8 cellular contexts compared by ENCODE assay signal in genomic region chr12:51270067-51270846, GRCh38. TPM values are rescaled to one million over a fixed set of nuclear protein-coding genes. Genes with fewer than 3 reads are reported as not detected.
DNase-seq lines count a peak whose midpoint lies in the region; ATAC-seq and TF ChIP-seq lines count a peak whose summit lies in the region.

TSS of gene SMAGP (minus strand) at chr12:51270415. CDS start at chr12:51269278, 1,137 bp downstream.

- no peaks in the 10 kb centered on the region for H3K4me1 ChIP-seq in HEK293 (ENCODE audit: control insufficient read depth, insufficient read depth, low read length)

- TF ChIP-seq CTCF in GM12874 (IDR thresholded peaks at IDR 0.05; ENCODE audit: insufficient read depth, low read depth, low read length) (peak; percentile 16; the same call in 1 of the 2 replicates), HEK293 (tag by site-specific recombination; IDR thresholded peaks at IDR 0.05) (peak; percentile 69)

- H3K4me3 Mint-ChIP-seq in activated CD4-positive, alpha-beta T cell treated with anti-CD3 and anti-CD28 coated beads, Interleukin-2, amount 10 ng/mL, durations not matched to agents 7 days and 5 days = peak within 1 kb of the TSS; percentile 75
- peak within 1 kb of the TSS; percentile 94 for H3K4me3 Mint-ChIP-seq in memory B cell
- H3K4me3 Mint-ChIP-seq in stimulated activated effector memory CD8-positive, alpha-beta T cell treated with anti-CD3 and anti-CD28 coated beads, Interleukin-12 subunit alpha, Interleukin-12 subunit beta, amount 100 ng/mL, for 72 hours = peak within 1 kb of the TSS; percentile 91

- ATAC-seq in memory B cell (ENCODE audit: low read depth) = peak; percentile 69
- peak; percentile 71 for ATAC-seq in stimulated activated effector memory CD8-positive, alpha-beta T cell treated with anti-CD3 and anti-CD28 coated beads, Interleukin-12 subunit alpha, Interleukin-12 subunit beta, amount 100 ng/mL, for 72 hours

- H3K4me3 ChIP-seq in HEK293 (ENCODE audit: low read depth, low read length) = peak within 1 kb of the TSS; percentile 68

- DNase-seq in NCI-H1417 treated with DMSO at 0.1 percent for 48 hours (lab: John Stamatoyannopoulos, UW) (peak; percentile 18), memory B cell (ENCODE audit: low spot score in 2 of 2) (peak in 1 of 2 donors; percentile 39), NCI-H446 treated with DMSO at 0.1 percent for 48 hours (lab: John Stamatoyannopoulos, UW) (no peak)
- DNase-seq in activated CD4-positive, alpha-beta T cell treated with anti-CD3 and anti-CD28 coated beads, Interleukin-2, amount 10 ng/mL, durations not matched to agents 7 days and 5 days = peak; percentile 44
- DNase-seq in effector CD8-positive, alpha-beta T cell (lab: John Stamatoyannopoulos, UW) = peak; percentile 28
- DNase-seq in stimulated activated effector memory CD8-positive, alpha-beta T cell treated with anti-CD3 and anti-CD28 coated beads, Interleukin-12 subunit alpha, Interleukin-12 subunit beta, amount 100 ng/mL, for 72 hours (ENCODE audit: low spot score in 2 of 2) = peak; percentile 30 to 75

- peaks cover 4% of the 10 kb centered on the region for H3K36me3 Mint-ChIP-seq in activated CD4-positive, alpha-beta T cell treated with anti-CD3 and anti-CD28 coated beads, Interleukin-2, amount 10 ng/mL, durations not matched to agents 7 days and 5 days (ENCODE audit: low read depth)
- peaks cover 8% of the 10 kb centered on the region for H3K36me3 Mint-ChIP-seq in memory B cell
- no peaks in the 10 kb centered on the region for H3K36me3 Mint-ChIP-seq in stimulated activated effector memory CD8-positive, alpha-beta T cell treated with anti-CD3 and anti-CD28 coated beads, Interleukin-12 subunit alpha, Interleukin-12 subunit beta, amount 100 ng/mL, for 72 hours

- POLR2A ChIA-PET in HEK293 (lab: Yijun Ruan, JAX) = interaction anchor here (0.6 kb wide), 1 partner anchor 187 kb away, joined by 6 read pairs; the partner anchor contains the start of gene CSRNP2
- POLR2A ChIA-PET in activated CD4-positive, alpha-beta T cell treated with anti-CD3 and anti-CD28 coated beads, Interleukin-2, amount 10 ng/mL, durations not matched to agents 7 days and 5 days (lab: Charles Lee) = interaction anchor here (0.5 kb wide), 1 partner anchor 347 kb away, joined by 5 read pairs; no protein-coding TSS in a partner anchor

- CTCF ChIA-PET in HEK293 (lab: Yijun Ruan, JAX) = interaction anchor here (0.6 to 1.5 kb wide), 6 partner anchors 9 to 97 kb away, joined by 3 to 10 read pairs (median 4); no protein-coding TSS in a partner anchor
- CTCF ChIA-PET in activated CD4-positive, alpha-beta T cell treated with anti-CD3 and anti-CD28 coated beads, Interleukin-2, amount 10 ng/mL, durations not matched to agents 7 days and 5 days (lab: Charles Lee) = interaction anchor here (0.6 to 2.6 kb wide), 10 partner anchors 16 to 1130 kb away, joined by 3 to 20 read pairs (median 3); no protein-coding TSS in a partner anchor

- H3K27ac Mint-ChIP-seq in activated CD4-positive, alpha-beta T cell treated with anti-CD3 and anti-CD28 coated beads, Interleukin-2, amount 10 ng/mL, durations not matched to agents 7 days and 5 days = peak within 1 kb of the TSS; percentile 64
- H3K27ac Mint-ChIP-seq in memory B cell = peak within 1 kb of the TSS; percentile 84
- H3K27ac Mint-ChIP-seq in stimulated activated effector memory CD8-positive, alpha-beta T cell treated with anti-CD3 and anti-CD28 coated beads, Interleukin-12 subunit alpha, Interleukin-12 subunit beta, amount 100 ng/mL, for 72 hours = peak within 1 kb of the TSS; percentile 79

- H3K27me3 Mint-ChIP-seq in activated CD4-positive, alpha-beta T cell treated with anti-CD3 and anti-CD28 coated beads, Interleukin-2, amount 10 ng/mL, durations not matched to agents 7 days and 5 days = peaks cover 26% of the 10 kb centered on the region
- no peaks in the 10 kb centered on the region for H3K27me3 Mint-ChIP-seq in memory B cell

- H3K36me3 ChIP-seq in HEK293 (ENCODE audit: control insufficient read depth in 2 of 2, insufficient read depth in 1 of 2, low read length in 2 of 2) = no peaks in the 10 kb centered on the region

- H3K9me3 Mint-ChIP-seq in activated CD4-positive, alpha-beta T cell treated with anti-CD3 and anti-CD28 coated beads, Interleukin-2, amount 10 ng/mL, durations not matched to agents 7 days and 5 days = no peaks in the 10 kb centered on the region
- peaks cover 2% of the 10 kb centered on the region for H3K9me3 Mint-ChIP-seq in memory B cell
- H3K9me3 Mint-ChIP-seq in stimulated activated effector memory CD8-positive, alpha-beta T cell treated with anti-CD3 and anti-CD28 coated beads, Interleukin-12 subunit alpha, Interleukin-12 subunit beta, amount 100 ng/mL, for 72 hours = no peaks in the 10 kb centered on the region

- H3K4me1 Mint-ChIP-seq in activated CD4-positive, alpha-beta T cell treated with anti-CD3 and anti-CD28 coated beads, Interleukin-2, amount 10 ng/mL, durations not matched to agents 7 days and 5 days = peaks cover 27% of the 10 kb centered on the region
- peaks cover 27% of the 10 kb centered on the region for H3K4me1 Mint-ChIP-seq in memory B cell
- peaks cover 26% of the 10 kb centered on the region for H3K4me1 Mint-ChIP-seq in stimulated activated effector memory CD8-positive, alpha-beta T cell treated with anti-CD3 and anti-CD28 coated beads, Interleukin-12 subunit alpha, Interleukin-12 subunit beta, amount 100 ng/mL, for 72 hours

- H3K9me3 ChIP-seq in HEK293 (ENCODE audit: control insufficient read depth, insufficient read depth, low read depth, low read length) = no peaks in the 10 kb centered on the region

- H3K27ac ChIP-seq in HEK293 (ENCODE audit: extremely low read depth, low read depth, low read length) = peak within 1 kb of the TSS; percentile 50; the same call in 1 of the 2 replicates

TF ChIP-seq in HEK293, 187 proteins besides CTCF, POLR2A, EP300 and RAD21 (continues in another document):
- TF ChIP-seq ZEB2 (tag by site-specific recombination; IDR thresholded peaks at IDR 0.05) (0 out of 2 replicates have a peak, but pooled peaks have one; percentile 42), ZNF391 (tag by site-specific recombination; IDR thresholded peaks at IDR 0.05; ENCODE audit: borderline replicate concordance, low read depth) (no peak), ZNF169 (tag by site-specific recombination; IDR thresholded peaks at IDR 0.05) (no peak), ZNF214 (tag by site-specific recombination; IDR thresholded peaks at IDR 0.05; ENCODE audit: borderline replicate concordance) (no peak), ZNF704 (tag by site-specific recombination; IDR thresholded peaks at IDR 0.05) (no peak), ZSCAN16 (tag by site-specific recombination; IDR thresholded peaks at IDR 0.05) (no peak), ZNF518A (tag by site-specific recombination; conservative IDR thresholded peaks at IDR 0.05; ENCODE audit: low read depth) (no peak), ZNF521 (tag by site-specific recombination; IDR thresholded peaks at IDR 0.05) (no peak), ZNF544 (tag by site-specific recombination; IDR thresholded peaks at IDR 0.05) (no peak), KLF16 (tag by site-specific recombination; IDR thresholded peaks at IDR 0.05) (peak; percentile 52; the same call in 1 of the 2 replicates), TRIM28 (IDR thresholded peaks at IDR 0.05; ENCODE audit: borderline replicate concordance, low read length) (no peak)

RNA-seq across cellular contexts. Expression of gene SMAGP, which starts in this region (rescaled TPM):
- 1 to 10 TPM; 1.6 to 1.7 TPM for total RNA-seq in activated CD4-positive, alpha-beta T cell treated with anti-CD3 and anti-CD28 coated beads, Interleukin-2, amount 10 ng/mL, durations not matched to agents 7 days and 5 days
